In genomic region chr11:45213316-45213665, GRCh38 we compare ENCODE assay signal across 12 cellular contexts.
DNase-seq lines count a peak whose midpoint lies in the region; ATAC-seq and TF ChIP-seq lines count a peak whose summit lies in the region.
"Had no signal": no experiment of that assay in that cellular context is flagged by ENCODE, and none has a peak within 500 bp of the region (broad histone marks: within the 10 kb centered on the region; RNA-seq: fewer than 3 reads in every experiment).

No MANE protein-coding gene starts in this region.

- H3K27ac ChIP-seq in C4-2B (no peak overlapping the region), OCI-LY7 (ENCODE audit: low read depth, low read length, poor library complexity, severe bottlenecking) (no peak overlapping the region), uterus (peak overlapping the region; percentile 86 to 97), esophagus muscularis mucosa (replicated peaks in 1 of 4) (no peak overlapping the region), GM23248 (no peak overlapping the region)

- no peaks in the 10 kb centered on the region for H3K27me3 ChIP-seq in uterus
- H3K27me3 ChIP-seq in esophagus muscularis mucosa, result no peaks in the 10 kb centered on the region
- no peaks in the 10 kb centered on the region for H3K27me3 ChIP-seq in GM23248 (replicated peaks; ENCODE audit: insufficient read depth)

- ATAC-seq in GM21825 (IDR thresholded peaks at IDR 0.05; ENCODE audit: unreplicated experiment), result no peak
- ATAC-seq: GM12878 had no signal

- no peaks in the 10 kb centered on the region for H3K79me2 ChIP-seq in OCI-LY7 (ENCODE audit: insufficient read depth, low read depth, low read length)
- no peaks in the 10 kb centered on the region for H3K79me2 ChIP-seq in GM23248 (ENCODE audit: insufficient read depth)

- peaks cover 12% of the 10 kb centered on the region for H3K36me3 Mint-ChIP-seq in nephron progenitor cell (ENCODE audit: low read depth)

- no peaks in the 10 kb centered on the region for H3K9me2 ChIP-seq in OCI-LY7 (ENCODE audit: insufficient read depth, low read length)
- H3K9me2 ChIP-seq in GM23248 (ENCODE audit: insufficient read depth), result no peaks in the 10 kb centered on the region

- no TSS peak for BruUV-seq in OCI-LY7 (replicated peaks; lab: Mats Ljungman, UMichigan)

- TF ChIP-seq CTCF in C4-2B (conservative IDR thresholded peaks at IDR 0.05), result peak; percentile 29
- 0 out of 2 replicates have a peak, but pooled peaks have one; percentile 2 for TF ChIP-seq CTCF in OCI-LY7 (conservative IDR thresholded peaks at IDR 0.05; ENCODE audit: low read length)
- TF ChIP-seq CTCF in nephron progenitor cell (IDR thresholded peaks at IDR 0.05), result peak; percentile 10
- peak in 1 of 4 experiments; percentile 0 for TF ChIP-seq CTCF in uterus (IDR thresholded peaks at IDR 0.05)
- no peak for TF ChIP-seq CTCF in esophagus muscularis mucosa (IDR thresholded peaks at IDR 0.05)

- intact Hi-C loops in OCI-LY7 (cut with micrococcal nuclease; ENCODE audit: unreplicated experiment), result no loop called here
- intact Hi-C loops in uterus (cut with DNase I; ENCODE audit: low total_unique reads), result loop anchor here (10.0 kb wide), 1 partner anchor 48 kb away; no protein-coding TSS in a partner anchor
- intact Hi-C loops in esophagus muscularis mucosa (cut with DNase I), result loop anchor here (5.0 kb wide), 1 partner anchor 66 kb away; the partner anchor contains the start of gene PRDM11

- WGBS in esophagus muscularis mucosa, result 79% methylated on average over 12 of the region's 12 CpGs
- WGBS in GM23248 (ENCODE audit: low coverage in 1 of 2, low lambda C conversion rate in 2 of 2, missing lambda C conversion rate in 2 of 2), 2 experiments, result 76 to 86% methylated on average over 12 of the region's 12 CpGs

- no peak overlapping the region for H3K9ac ChIP-seq in GM23248

- H3K4me1 ChIP-seq in OCI-LY7 (ENCODE audit: insufficient read depth, low read length, poor library complexity, severe bottlenecking), result no peaks in the 10 kb centered on the region
- H3K4me1 ChIP-seq in uterus, result peaks cover 0 to 20% of the 10 kb centered on the region in 2 donors
- H3K4me1 ChIP-seq in esophagus muscularis mucosa, result peaks cover 32 to 55% (median 41%) of the 10 kb centered on the region in 4 donors
- peaks cover 5% of the 10 kb centered on the region; the same call in 1 of the 2 replicates for H3K4me1 ChIP-seq in GM23248 (ENCODE audit: insufficient read depth)

- H3K4me2 ChIP-seq in OCI-LY7 (ENCODE audit: low read length) (no peak overlapping the region), GM23248 (ENCODE audit: unreplicated experiment) (no peak overlapping the region)

- H3F3A ChIP-seq in GM23248 (ENCODE audit: insufficient read depth), result no peaks in the 10 kb centered on the region

- POLR2A ChIA-PET in OCI-LY7 (lab: Charles Lee), result no interaction called here

- in situ Hi-C loops in GM23248 (cut with MboI), result no loop called here

- DNase-seq in OCI-LY7 (ENCODE audit: low spot score), result no peak
- no peak for DNase-seq in nephron progenitor cell
- peak; percentile 51 to 55 for DNase-seq in uterus
- DNase-seq in esophagus muscularis mucosa (ENCODE audit: extremely low spot score), result no peak
- DNase-seq in GM23248, result no peak
- DNase-seq: CD4-positive, CD25-positive, alpha-beta regulatory T cell; HCEC 1CT; HFFc6 had no signal

- no peaks in the 10 kb centered on the region for H3K36me3 ChIP-seq in OCI-LY7 (ENCODE audit: insufficient read depth, low read length)
- H3K36me3 ChIP-seq in uterus, result no peaks in the 10 kb centered on the region
- H3K36me3 ChIP-seq in esophagus muscularis mucosa, result peaks cover 5 to 40% (median 19%) of the 10 kb centered on the region in 4 donors
- H3K36me3 ChIP-seq in GM23248 (ENCODE audit: low read depth), result no peaks in the 10 kb centered on the region

- no peak for TF ChIP-seq EP300 in esophagus muscularis mucosa (IDR thresholded peaks at IDR 0.05)

- H3K4me3 Mint-ChIP-seq in nephron progenitor cell, result no peak overlapping the region
- H3K4me3 Mint-ChIP-seq: CD4-positive, CD25-positive, alpha-beta regulatory T cell; HFFc6; IgD-negative memory B cell had no signal

- no peak overlapping the region for H3K27ac Mint-ChIP-seq in nephron progenitor cell
- H3K27ac Mint-ChIP-seq: CD4-positive, CD25-positive, alpha-beta regulatory T cell; HFFc6 had no signal

- no peak for TF ChIP-seq POLR2A in uterus (IDR thresholded peaks at IDR 0.05)
- TF ChIP-seq POLR2A in esophagus muscularis mucosa (IDR thresholded peaks at IDR 0.05; ENCODE audit: low read depth), result no peak

- H4K20me1 ChIP-seq in OCI-LY7 (ENCODE audit: insufficient read depth, low read length) (no peaks in the 10 kb centered on the region), GM23248 (ENCODE audit: insufficient read depth) (no peaks in the 10 kb centered on the region)

- no peaks in the 10 kb centered on the region for H3K9me3 Mint-ChIP-seq in nephron progenitor cell
- H3K9me3 Mint-ChIP-seq: CD4-positive, CD25-positive, alpha-beta regulatory T cell; HFFc6; IgD-negative memory B cell had no signal

- peaks cover 6% of the 10 kb centered on the region for H3K27me3 Mint-ChIP-seq in nephron progenitor cell (ENCODE audit: low read depth, poor library complexity)
- H3K27me3 Mint-ChIP-seq: CD4-positive, CD25-positive, alpha-beta regulatory T cell; IgD-negative memory B cell had no signal

- no peak overlapping the region for H3K4me3 ChIP-seq in OCI-LY7 (ENCODE audit: low read depth, low read length, poor library complexity, severe bottlenecking)
- H3K4me3 ChIP-seq in uterus, result peak overlapping the region in 1 of 2 donors; percentile 9
- no peak overlapping the region for H3K4me3 ChIP-seq in esophagus muscularis mucosa
- no peak overlapping the region for H3K4me3 ChIP-seq in GM23248
- H3K4me3 ChIP-seq: GM12878 had no signal

- H2AFZ ChIP-seq in OCI-LY7 (ENCODE audit: low read length) (no peak overlapping the region), GM23248 (no peak overlapping the region)

- H3K9me3 ChIP-seq in OCI-LY7 (ENCODE audit: low read length) (no peaks in the 10 kb centered on the region), uterus (no peaks in the 10 kb centered on the region), esophagus muscularis mucosa (no peaks in the 10 kb centered on the region), GM23248 (ENCODE audit: low read depth) (no peaks in the 10 kb centered on the region)

- CTCF ChIA-PET in OCI-LY7 (lab: Charles Lee; ENCODE audit: unreplicated experiment), result no interaction called here

- peaks cover 42% of the 10 kb centered on the region for H3K4me1 Mint-ChIP-seq in nephron progenitor cell

Comparison
In these comparisons a context has a peak if more than half of its experiments do, and no peak if none do; other contexts are left out.
1. H3K27ac ChIP-seq: peak in uterus (2 of 2); none in C4-2B (single experiment), OCI-LY7 (single experiment), esophagus muscularis mucosa (0 of 4) and GM23248 (single experiment).
2. CTCF ChIP-seq: peak in C4-2B (single experiment), OCI-LY7 (single experiment) and nephron progenitor cell (single experiment); none in esophagus muscularis mucosa (0 of 3).
3. DNase-seq: peak in uterus (2 of 2); none in OCI-LY7 (single experiment), nephron progenitor cell (single experiment), esophagus muscularis mucosa (single experiment) and GM23248 (single experiment).